Comparison of ENCODE assay signal across 21 cellular contexts in genomic region chr12:5458229-5459050, GRCh38. TPM values are rescaled to one million over a fixed set of nuclear protein-coding genes. Genes with fewer than 3 reads are reported as not detected.
DNase-seq lines count a peak whose midpoint lies in the region; ATAC-seq, FAIRE-seq and TF ChIP-seq lines count a peak whose summit lies in the region.
"Had no signal": no experiment of that assay in that cellular context is flagged by ENCODE, and none has a peak within 500 bp of the region (broad histone marks: within the 10 kb centered on the region; RNA-seq: fewer than 3 reads in every experiment).

No MANE protein-coding gene starts in this region.

- H3K23ac ChIP-seq in IMR-90 (ENCODE audit: low read depth, low read length) (peak overlapping the region; percentile 84), H1 (ENCODE audit: insufficient read length) (no peak overlapping the region), mesenchymal stem cell (ENCODE audit: low read length in 2 of 2) (peak overlapping the region in 1 of 2 experiments; percentile 46)

- peaks cover 49% of the 10 kb centered on the region for H3K4me1 ChIP-seq in IMR-90 (ENCODE audit: control insufficient read depth, insufficient read depth, low read length)
- H3K4me1 ChIP-seq in H1 (replicated peaks in 1 of 4; ENCODE audit: control insufficient read depth in 3 of 4, insufficient read depth in 4 of 4, low read length in 3 of 4) = peaks cover 0 to 5% (median under 1%) of the 10 kb centered on the region in 4 experiments; a peak in 3 of 7 replicates
- peaks cover 11% of the 10 kb centered on the region for H3K4me1 ChIP-seq in mesenchymal stem cell (ENCODE audit: control insufficient read depth, insufficient read depth, low read depth, low read length)
- H3K4me1 ChIP-seq in tibial artery = peaks cover 0 to 74% (median 38%) of the 10 kb centered on the region in 4 donors
- no peaks in the 10 kb centered on the region for H3K4me1 ChIP-seq in left lung
- H3K4me1 ChIP-seq: BE2C had no signal

- H2BK15ac ChIP-seq in IMR-90 (ENCODE audit: low read depth, low read length) = peak overlapping the region; percentile 85; the same call in 2 of the 3 replicates
- H2BK15ac ChIP-seq in H1 (ENCODE audit: low read length) = no peak overlapping the region
- peak overlapping the region; percentile 34 for H2BK15ac ChIP-seq in mesenchymal stem cell (ENCODE audit: low read depth, poor library complexity, severe bottlenecking)

- H4K8ac ChIP-seq in IMR-90 (ENCODE audit: low read depth in 2 of 2, low read length in 2 of 2) (peak overlapping the region in 1 of 2 experiments; percentile 99; a peak in 3 of 4 replicates), H1 (ENCODE audit: extremely low read depth, insufficient read depth, low read length) (no peak overlapping the region), mesenchymal stem cell (ENCODE audit: low read length) (peak overlapping the region; percentile 40)

- H3K27ac ChIP-seq in IMR-90 (ENCODE audit: insufficient read depth, low read length) = peak overlapping the region; percentile 96
- no peak overlapping the region for H3K27ac ChIP-seq in H1 (ENCODE audit: low read depth, low read length)
- no peak overlapping the region for H3K27ac ChIP-seq in mesenchymal stem cell (ENCODE audit: low read length, poor library complexity, severe bottlenecking)
- peak overlapping the region; percentile 8 to 23 for H3K27ac ChIP-seq in tibial artery
- H3K27ac ChIP-seq in left lung = no peak overlapping the region
- H3K27ac ChIP-seq: RWPE1 had no signal

- peak overlapping the region; percentile 67; the same call in 1 of the 2 replicates for H4K5ac ChIP-seq in IMR-90 (ENCODE audit: low read depth, low read length)
- no peak overlapping the region for H4K5ac ChIP-seq in H1 (ENCODE audit: insufficient read length, low read depth, low read length)

- ATAC-seq in IMR-90 (ENCODE audit: low read depth) (no peak), left lung (no peak)
- ATAC-seq: K562, PC-3 had no signal

- in situ Hi-C loops in IMR-90 (cut with MboI; ENCODE audit: low sequenced_read_pairs) = loop anchor here (25.0 kb wide), 1 partner anchor 829 kb away; no protein-coding TSS in a partner anchor

- H2BK120ac ChIP-seq in IMR-90 (ENCODE audit: low read depth, low read length) (peak overlapping the region; percentile 99), H1 (replicated peaks; ENCODE audit: low read depth, low read length) (no peak overlapping the region), mesenchymal stem cell (ENCODE audit: low read depth, low read length) (no peak overlapping the region)

- H2BK20ac ChIP-seq in IMR-90 (ENCODE audit: low read depth, low read length) = peak overlapping the region; percentile 99
- no peak overlapping the region for H2BK20ac ChIP-seq in H1 (ENCODE audit: low read length)

- DNase-seq in IMR-90 = no peak
- DNase-seq in H1 (ENCODE audit: low read depth in 1 of 2, low spot score in 2 of 2) = no peak
- no peak for DNase-seq in mesenchymal stem cell
- DNase-seq in tibial artery = peak in 1 of 2 donors; percentile 37
- DNase-seq in left lung = no peak
- no peak for DNase-seq in stimulated activated CD4-positive, alpha-beta T cell treated with anti-CD3 and anti-CD28 coated beads, Interleukin-4, amount 100 ng/mL, for 4 hours
- DNase-seq in GM12891 (ENCODE audit: insufficient read length, low spot score) = no peak
- no peak for DNase-seq in hypothalamus (lab: John Stamatoyannopoulos, UW)
- DNase-seq: ACHN; BE2C; Calu3; CD4-positive, alpha-beta T cell; GOT3; NCI-H1436 treated with DMSO at 0.1 percent for 48 hours; NCI-H2081 treated with DMSO at 0.1 percent for 48 hours; NCI-H510A; NCI-H774; PC-3 had no signal

- no peak for TF ChIP-seq EP300 in H1 (IDR thresholded peaks at IDR 0.05; ENCODE audit: borderline replicate concordance in 1 of 2, low read depth in 2 of 2, low read length in 2 of 2)

- H3K56ac ChIP-seq in IMR-90 (ENCODE audit: extremely low read depth, insufficient read depth, low read length) (0 out of 2 replicates have a peak overlapping the region, but pooled peaks have one; percentile 7), H1 (replicated peaks; ENCODE audit: insufficient read length, low read depth, low read length) (no peak overlapping the region)

- no peak overlapping the region; the same call in 1 of the 2 replicates for H2BK12ac ChIP-seq in H1 (ENCODE audit: low read depth, low read length)
- H2BK12ac ChIP-seq in mesenchymal stem cell (ENCODE audit: low read length in 2 of 2) = peak overlapping the region in 1 of 2 experiments; percentile 10

- FAIRE-seq in H1 (lab: Jason Lieb, UNC) (no peak), GM12891 (lab: Jason Lieb, UNC) (no peak)
- FAIRE-seq: G401.6, K562 had no signal

- no peak for TF ChIP-seq CTCF in IMR-90 (conservative IDR thresholded peaks at IDR 0.05; ENCODE audit: low read depth, low read length)
- no peak for TF ChIP-seq CTCF in H1 (IDR thresholded peaks at IDR 0.05; ENCODE audit: control extremely low read depth in 1 of 3, insufficient read depth in 1 of 3, low read depth in 1 of 3, low read length in 3 of 3)
- TF ChIP-seq CTCF in tibial artery (IDR thresholded peaks at IDR 0.05) = no peak
- no peak for TF ChIP-seq CTCF in left lung (IDR thresholded peaks at IDR 0.05)

- no peak overlapping the region for H2AFZ ChIP-seq in IMR-90 (replicated peaks; ENCODE audit: low read length, poor library complexity)
- H2AFZ ChIP-seq in H1 (ENCODE audit: low read length) = no peak overlapping the region
- no peak overlapping the region for H2AFZ ChIP-seq in mesenchymal stem cell (ENCODE audit: low read depth, low read length)

- H3K9me3 ChIP-seq in IMR-90 (ENCODE audit: control insufficient read depth, insufficient read depth, low read length) (no peaks in the 10 kb centered on the region), H1 (ENCODE audit: insufficient read depth in 2 of 2, low read depth in 1 of 2, low read length in 1 of 2) (no peaks in the 10 kb centered on the region), mesenchymal stem cell (ENCODE audit: control insufficient read depth, low read length) (peaks cover 3% of the 10 kb centered on the region), tibial artery (no peaks in the 10 kb centered on the region), left lung (no peaks in the 10 kb centered on the region)
- H3K9me3 ChIP-seq: BE2C had no signal

- H3K27me3 ChIP-seq in IMR-90 (ENCODE audit: control insufficient read depth, insufficient read depth, low read length) = no peaks in the 10 kb centered on the region
- H3K27me3 ChIP-seq in H1 (replicated peaks in 1 of 4; ENCODE audit: control insufficient read depth in 3 of 4, extremely low read depth in 1 of 4, insufficient read depth in 3 of 4, low read length in 3 of 4) = no peaks in the 10 kb centered on the region
- peaks cover 0 to 5% of the 10 kb centered on the region in 2 experiments for H3K27me3 ChIP-seq in mesenchymal stem cell (ENCODE audit: control insufficient read depth in 1 of 2, insufficient read depth in 1 of 2, low read length in 2 of 2)
- H3K27me3 ChIP-seq in tibial artery = no peaks in the 10 kb centered on the region
- no peaks in the 10 kb centered on the region for H3K27me3 ChIP-seq in left lung

- H3K4me3 ChIP-seq in IMR-90 (ENCODE audit: insufficient read depth, low read depth, low read length) (no peak overlapping the region), H1 (ENCODE audit: extremely low read depth in 1 of 4, insufficient read depth in 2 of 4, low read depth in 3 of 4, low read length in 4 of 4) (no peak overlapping the region), mesenchymal stem cell (ENCODE audit: insufficient read depth in 1 of 2, low read depth in 1 of 2, low read length in 2 of 2) (no peak overlapping the region), tibial artery (no peak overlapping the region), left lung (no peak overlapping the region)
- H3K4me3 ChIP-seq: K562 had no signal

- H3K36me3 ChIP-seq in IMR-90 (ENCODE audit: control insufficient read depth, insufficient read depth, low read length) (peaks cover 9% of the 10 kb centered on the region), H1 (ENCODE audit: control insufficient read depth in 2 of 4, insufficient read depth in 4 of 4, low read length in 3 of 4) (no peaks in the 10 kb centered on the region), mesenchymal stem cell (ENCODE audit: control insufficient read depth in 1 of 2, insufficient read depth in 2 of 2, low read depth in 1 of 2, low read length in 2 of 2) (no peaks in the 10 kb centered on the region), tibial artery (no peaks in the 10 kb centered on the region), left lung (no peaks in the 10 kb centered on the region)
- H3K36me3 ChIP-seq: BE2C had no signal

- no peaks in the 10 kb centered on the region for H3K23me2 ChIP-seq in H1 (ENCODE audit: low read depth, low read length)

- H3K4me2 ChIP-seq in IMR-90 (ENCODE audit: low read depth, low read length) = no peak overlapping the region
- no peak overlapping the region for H3K4me2 ChIP-seq in H1 (ENCODE audit: insufficient read depth in 1 of 2, low read depth in 2 of 2, low read length in 2 of 2)
- H3K4me2 ChIP-seq in mesenchymal stem cell (ENCODE audit: low read length, poor library complexity, severe bottlenecking) = no peak overlapping the region

- peak overlapping the region; percentile 97 for H2AK5ac ChIP-seq in IMR-90 (ENCODE audit: low read depth, low read length)
- peak overlapping the region; percentile 19; the same call in 1 of the 2 replicates for H2AK5ac ChIP-seq in H1 (ENCODE audit: low read depth, low read length)
- H2AK5ac ChIP-seq in mesenchymal stem cell (ENCODE audit: low read length, severe bottlenecking) = peak overlapping the region; percentile 33

- no peaks in the 10 kb centered on the region for H3K79me2 ChIP-seq in H1 (ENCODE audit: control insufficient read depth in 1 of 2, insufficient read depth in 2 of 2, low read length in 2 of 2)

- dilution Hi-C loops in IMR-90 (cut with HindIII; ENCODE audit: low sequenced_read_pairs, unreplicated experiment) = no loop called here

- H4K91ac ChIP-seq in IMR-90 (ENCODE audit: insufficient read depth, low read depth, low read length) (peak overlapping the region; percentile 99), H1 (replicated peaks; ENCODE audit: insufficient read length, low read length) (no peak overlapping the region), mesenchymal stem cell (ENCODE audit: low read length) (no peak overlapping the region)

- POLR2A ChIA-PET in IMR-90 (lab: Charles Lee; ENCODE audit: unreplicated experiment) = no interaction called here
- POLR2A ChIA-PET in H1 (lab: Charles Lee; ENCODE audit: partially characterized antibody) = no interaction called here

- TF ChIP-seq POLR2A in IMR-90 (IDR thresholded peaks at IDR 0.05; ENCODE audit: low read depth, low read length) (no peak), H1 (IDR thresholded peaks at IDR 0.05; ENCODE audit: control extremely low read depth in 1 of 2, low read depth in 2 of 2, low read length in 2 of 2) (no peak), GM12891 (IDR thresholded peaks at IDR 0.05; ENCODE audit: low read depth, low read length) (no peak)

- 91% methylated on average over 7 of the region's 12 CpGs; no CpG with 5 or more reads in 1 of the 2 experiments for WGBS in IMR-90 (ENCODE audit: extremely low coverage in 2 of 2, insufficient read length in 1 of 2), 2 experiments
- 86% methylated on average over 12 of the region's 12 CpGs; no CpG with 5 or more reads in 1 of the 2 experiments for WGBS in H1 (ENCODE audit: extremely low coverage in 1 of 2, insufficient coverage in 1 of 2, insufficient read length in 1 of 2, insufficient replicate concordance in 2 of 2, low coverage in 1 of 2, low lambda C conversion rate in 2 of 2, missing lambda C conversion rate in 1 of 2), 2 experiments
- WGBS in mesenchymal stem cell = 90% methylated on average over 12 of the region's 12 CpGs

- H4K20me1 ChIP-seq in IMR-90 (ENCODE audit: insufficient read depth, low read length) (peaks cover 3% of the 10 kb centered on the region; the same call in 1 of the 2 replicates), H1 (replicated peaks in 1 of 2; ENCODE audit: control insufficient read depth in 1 of 2, insufficient read depth in 2 of 2, low read length in 2 of 2) (no peaks in the 10 kb centered on the region)

- H3K9ac ChIP-seq in IMR-90 (ENCODE audit: low read depth, low read length) = no peak overlapping the region
- H3K9ac ChIP-seq in H1 (replicated peaks in 1 of 4; ENCODE audit: extremely low read depth in 1 of 4, low read depth in 3 of 4, low read length in 3 of 4) = no peak overlapping the region
- H3K9ac ChIP-seq in mesenchymal stem cell (ENCODE audit: low read length) = no peak overlapping the region

- TF ChIP-seq RAD21 in IMR-90 (IDR thresholded peaks at IDR 0.05; ENCODE audit: low read length) = no peak
- TF ChIP-seq RAD21 in H1 (IDR thresholded peaks at IDR 0.05 in 1 of 2, conservative IDR thresholded peaks at IDR 0.05 in 1 of 2; ENCODE audit: low read depth in 2 of 2, low read length in 2 of 2) = no peak

- H3K9me1 ChIP-seq in IMR-90 (ENCODE audit: insufficient read depth, low read length) = peaks cover 51% of the 10 kb centered on the region

- peak overlapping the region; percentile 92 for H3K14ac ChIP-seq in IMR-90 (replicated peaks; ENCODE audit: low read depth, low read length)
- no peak overlapping the region for H3K14ac ChIP-seq in H1 (ENCODE audit: insufficient read length)
- H3K14ac ChIP-seq in mesenchymal stem cell (ENCODE audit: low read length in 2 of 2) = no peak overlapping the region

- H2BK5ac ChIP-seq in IMR-90 (ENCODE audit: low read depth, low read length, poor library complexity, severe bottlenecking) (peak overlapping the region; percentile 99), H1 (ENCODE audit: low read depth, low read length) (no peak overlapping the region; the same call in 1 of the 2 replicates), mesenchymal stem cell (ENCODE audit: low read depth, low read length, poor library complexity, severe bottlenecking) (no peak overlapping the region)

- H3K79me1 ChIP-seq in IMR-90 (ENCODE audit: low read depth in 1 of 2, low read length in 2 of 2) (peaks cover 81 to 99% of the 10 kb centered on the region in 2 experiments), H1 (ENCODE audit: low read depth, low read length) (no peaks in the 10 kb centered on the region; the same call in 1 of the 2 replicates), mesenchymal stem cell (replicated peaks; ENCODE audit: low read length, poor library complexity, severe bottlenecking) (no peaks in the 10 kb centered on the region)

- H3K18ac ChIP-seq in IMR-90 (ENCODE audit: low read depth, low read length) = peak overlapping the region; percentile 36; the same call in 1 of the 2 replicates
- H3K18ac ChIP-seq in H1 (ENCODE audit: extremely low read depth, low read length) = no peak overlapping the region
- no peak overlapping the region for H3K18ac ChIP-seq in mesenchymal stem cell (ENCODE audit: low read depth in 1 of 2, low read length in 2 of 2)

- CTCF ChIA-PET in IMR-90 (lab: Yijun Ruan, JAX) = no interaction called here
- CTCF ChIA-PET in H1 (lab: Charles Lee; ENCODE audit: partially characterized antibody) = interaction anchor here (0.9 to 2.3 kb wide), 8 partner anchors 11 to 264 kb away, joined by 3 to 6 read pairs (median 3); no protein-coding TSS in a partner anchor

- intact Hi-C loops in IMR-90 (cut with micrococcal nuclease) (no loop called here), tibial artery (cut with DNase I; ENCODE audit: low total_unique reads) (no loop called here), left lung (cut with DNase I) (no loop called here)

- H2AK9ac ChIP-seq in IMR-90 (replicated peaks; ENCODE audit: low read depth, low read length, poor library complexity) = no peak overlapping the region

- no TSS peak for BruUV-seq in IMR-90 (replicated peaks; lab: Mats Ljungman, UMichigan)

- H3K4ac ChIP-seq in IMR-90 (ENCODE audit: low read depth, low read length) (peak overlapping the region; percentile 95), H1 (replicated peaks; ENCODE audit: insufficient read length, low read depth, low read length) (no peak overlapping the region), mesenchymal stem cell (ENCODE audit: low read depth in 1 of 2, low read length in 2 of 2) (peak overlapping the region in 1 of 2 experiments; percentile 67)

RNA-seq across cellular contexts. Expression of gene NTF3, which starts 26.5 kb away (rescaled TPM):
- 12.2 TPM in 2 replicates for total RNA-seq in IMR-90 (2012; rRNA removed)
- 32.4 and 36.0 TPM in 2 replicates for polyA plus RNA-seq in IMR-90 (2012; rRNA removed)
- 27.9 and 38.6 TPM in 2 replicates for polyA plus RNA-seq in IMR-90 (2012; cell fraction: cytosol; rRNA removed)
- 52.0 and 83.7 TPM in 2 replicates for polyA plus RNA-seq in IMR-90 (2012; cell fraction: nucleus; rRNA removed; ENCODE audit: low replicate concordance)
- 1.2 and 2.3 TPM in 2 replicates for total RNA-seq in H1 (2021; fragmentation: NEBNext Ultra II Directional; extraction: Animal tissue kit (Norgen Biotek cat#: 25700))
- polyA plus RNA-seq in H1 (2011; rRNA removed) = 1.4 and 1.5 TPM in 2 replicates
- polyA plus RNA-seq in H1 (2011; cell fraction: cytosol; rRNA removed) = 2.2 TPM
- polyA plus RNA-seq in H1 (2011; cell fraction: nucleus; rRNA removed) = 3.0 TPM
- 1.5 to 2.0 TPM (median 1.6 TPM) in 4 replicates for polyA plus RNA-seq in H1 (2012, experiment 1 of 2)
- 0.94 TPM for polyA plus RNA-seq in H1 (2012, experiment 2 of 2)
- polyA plus RNA-seq in H1 (2013, experiment 1 of 2) = 0.45 TPM
- polyA plus RNA-seq in H1 (2013, experiment 2 of 2) = 0.53 TPM
- polyA minus RNA-seq in H1 (2011; rRNA and poly(A)+ RNA removed) = 2.2 and 2.3 TPM in 2 replicates
- 1.5 TPM for polyA minus RNA-seq in H1 (2011; cell fraction: cytosol; rRNA and poly(A)+ RNA removed)
- polyA minus RNA-seq in H1 (2011; cell fraction: nucleus; rRNA and poly(A)+ RNA removed) = 4.7 TPM
- 7.4 TPM for polyA plus RNA-seq in mesenchymal stem cell (2013, experiment 1 of 2)
- polyA plus RNA-seq in mesenchymal stem cell (2013, experiment 2 of 2) = 7.6 TPM
- under 1 TPM; 0.35 to 0.79 TPM for total RNA-seq in left lung
- not detected for polyA plus RNA-seq in GM12891 (2012; ENCODE audit: low read depth, missing spikeins)
- total RNA-seq: Calu3; CD4-positive, alpha-beta T cell; K562; PC-3 had no signal
- polyA plus RNA-seq: K562 had no signal

Comparison
In these comparisons a context has a peak if more than half of its experiments do, and no peak if none do; other contexts are left out.
1. H2AK5ac ChIP-seq: peak in every context shown above with its lines; median percentile 97 in IMR-90; 33 in mesenchymal stem cell; 19 in H1.
2. H3K27ac ChIP-seq: peak in IMR-90 (single experiment) and tibial artery (2 of 2); none in H1 (single experiment), mesenchymal stem cell (single experiment) and left lung (0 of 2).